ENCODE assay signal across 8 cellular contexts in genomic region chr16:70738083-70738977, GRCh38. TPM values are rescaled to one million over a fixed set of nuclear protein-coding genes. Genes with fewer than 3 reads are reported as not detected.
DNase-seq lines count a peak whose midpoint lies in the region; ATAC-seq, FAIRE-seq and TF ChIP-seq lines count a peak whose summit lies in the region.

No MANE protein-coding gene starts in this region.

- TF ChIP-seq EP300 in A549 (IDR thresholded peaks at IDR 0.05) = no peak

- TF ChIP-seq CTCF in A549 (IDR thresholded peaks at IDR 0.05) (peak; percentile 64), GM10248 (IDR thresholded peaks at IDR 0.05; ENCODE audit: control extremely low read depth, extremely low read depth, low read depth, missing control alignments) (peak; percentile 19), astrocyte of the cerebellum (IDR thresholded peaks at IDR 0.05; ENCODE audit: low read depth, low read length, missing control alignments) (peak; percentile 76), hepatocyte (IDR thresholded peaks at IDR 0.05; ENCODE audit: poor library complexity) (peak; percentile 53)

- H3K27ac ChIP-seq in A549 (peak overlapping the region; percentile 13 to 63; a peak in 3 of 6 replicates), hepatocyte (peak overlapping the region; percentile 94)

- CTCF ChIA-PET in A549 (lab: Yijun Ruan, JAX) = interaction anchor here (0.6 to 8.5 kb wide), 27 partner anchors 9 to 84 kb away, joined by 3 to 88 read pairs (median 5); no protein-coding TSS in a partner anchor
- CTCF ChIA-PET in GM10248 (lab: Yijun Ruan, JAX) = interaction anchor here (1.3 to 2.2 kb wide), 8 partner anchors 10 to 248 kb away, joined by 3 to 7 read pairs (median 4); no protein-coding TSS in a partner anchor

- H3K9me3 ChIP-seq in A549 (0 out of 3 replicates have a peak, but pooled peaks cover 2% of the 10 kb centered on the region), hepatocyte (ENCODE audit: low read depth) (no peaks in the 10 kb centered on the region)

- no peaks in the 10 kb centered on the region for H4K20me1 ChIP-seq in hepatocyte (ENCODE audit: insufficient read depth, poor library complexity, severe bottlenecking)

- peak; percentile 74 to 87 for TF ChIP-seq RAD21 in A549 (conservative IDR thresholded peaks at IDR 0.05 in 1 of 2, IDR thresholded peaks at IDR 0.05 in 1 of 2)

- H3K9me2 ChIP-seq in hepatocyte (replicated peaks; ENCODE audit: insufficient read depth) = no peaks in the 10 kb centered on the region

- no peak for FAIRE-seq in A549 (lab: Jason Lieb, UNC)

- H3K4me2 ChIP-seq in A549 (no peak overlapping the region), hepatocyte (peak overlapping the region; percentile 47)

- H3K36me3 ChIP-seq in hepatocyte (replicated peaks; ENCODE audit: insufficient read depth, low read depth) = no peaks in the 10 kb centered on the region

- peak; percentile 69 to 83 for DNase-seq in A549 (ENCODE audit: low read depth in 1 of 2, low spot score in 1 of 2)
- DNase-seq in GM10248 (ENCODE audit: extremely low spot score) = peak; percentile 48
- peak; percentile 5 for DNase-seq in NCI-H69 (lab: John Stamatoyannopoulos, UW)
- DNase-seq in astrocyte of the cerebellum (ENCODE audit: low read depth) = no peak
- peak; percentile 66 for DNase-seq in hepatocyte (ENCODE audit: low spot score)
- peak; percentile 12 for DNase-seq in stimulated activated CD4-positive, alpha-beta T cell treated with anti-CD3 and anti-CD28 coated beads, Interleukin-4, amount 100 ng/mL, for 24 hours
- DNase-seq in NCI-H1105 (lab: John Stamatoyannopoulos, UW) = no peak

- WGBS in A549 (ENCODE audit: missing lambda C conversion rate) = 69% methylated on average over 19 of the region's 22 CpGs
- WGBS in hepatocyte (ENCODE audit: low lambda C conversion rate, missing lambda C conversion rate) = 73% methylated on average over 21 of the region's 22 CpGs

- no peaks in the 10 kb centered on the region for H3K79me2 ChIP-seq in hepatocyte

- H2AFZ ChIP-seq in hepatocyte = no peak overlapping the region

- TF ChIP-seq POLR2A in A549 (IDR thresholded peaks at IDR 0.05; ENCODE audit: low read length) = no peak

- H3K4me1 ChIP-seq in A549 = peaks cover 17% of the 10 kb centered on the region
- H3K4me1 ChIP-seq in hepatocyte (ENCODE audit: insufficient read depth) = peaks cover 39% of the 10 kb centered on the region

- H3K4me3 ChIP-seq in A549 (no peak overlapping the region), astrocyte of the cerebellum (ENCODE audit: low read depth, low read length) (no peak overlapping the region), hepatocyte (no peak overlapping the region)

- ATAC-seq in A549 (peak; percentile 83 to 94), HG02840 (IDR thresholded peaks at IDR 0.05; ENCODE audit: low FRiP score, unreplicated experiment) (no peak)

- POLR2A ChIA-PET in A549 (lab: Yijun Ruan, JAX) = interaction anchor here (0.8 to 1.0 kb wide), 2 partner anchors 9 to 51 kb away, joined by 3 read pairs; no protein-coding TSS in a partner anchor
- POLR2A ChIA-PET in GM10248 (lab: Yijun Ruan, JAX) = interaction anchor here (0.7 to 1.0 kb wide), 2 partner anchors 28 to 38 kb away, joined by 3 to 7 read pairs; no protein-coding TSS in a partner anchor

- in situ Hi-C loops in astrocyte of the cerebellum (cut with HindIII; ENCODE audit: low sequenced_read_pairs) = no loop called here

- no peaks in the 10 kb centered on the region for H3K27me3 ChIP-seq in hepatocyte

TF ChIP-seq in A549, 52 proteins besides CTCF, POLR2A, EP300 and RAD21:
- TF ChIP-seq MAFK (IDR thresholded peaks at IDR 0.05; ENCODE audit: partially characterized antibody) = peak; percentile 20
- peak; percentile 87 for TF ChIP-seq SMC3 (IDR thresholded peaks at IDR 0.05)
- TF ChIP-seq, protein P1, sequence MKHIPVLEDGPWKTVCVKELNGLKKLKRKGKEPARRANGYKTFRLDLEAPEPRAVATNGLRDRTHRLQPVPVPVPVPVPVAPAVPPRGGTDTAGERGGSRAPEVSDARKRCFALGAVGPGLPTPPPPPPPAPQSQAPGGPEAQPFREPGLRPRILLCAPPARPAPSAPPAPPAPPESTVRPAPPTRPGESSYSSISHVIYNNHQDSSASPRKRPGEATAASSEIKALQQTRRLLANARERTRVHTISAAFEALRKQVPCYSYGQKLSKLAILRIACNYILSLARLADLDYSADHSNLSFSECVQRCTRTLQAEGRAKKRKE (CRISPR knock-in tag; IDR thresholded peaks at IDR 0.05; ENCODE audit: low read depth) = no peak

RNA-seq across cellular contexts. Expression of gene MTSS2, which starts 52.5 kb away (rescaled TPM):
- polyA plus RNA-seq in A549 (2011; rRNA removed) = 10.8 and 13.1 TPM in 2 replicates
- polyA plus RNA-seq in A549 (2012; cell fraction: cytosol; rRNA removed) = 52.8 and 65.7 TPM in 2 replicates
- polyA plus RNA-seq in A549 (2012; cell fraction: nucleus; rRNA removed) = 97.7 and 160 TPM in 2 replicates
- polyA plus RNA-seq in A549 (2017; fragmentation: RNase III; extraction: RNeasy Plus Mini Kit Qiagen cat#74134 plus additional on column Dnase treatment) = 27.1 to 37.4 TPM (median 33.5 TPM) in 3 replicates
- 11.4 and 19.0 TPM in 2 replicates for polyA minus RNA-seq in A549 (2011; rRNA and poly(A)+ RNA removed)
- total RNA-seq in hepatocyte = 16.1 and 19.6 TPM in 2 replicates
- 10.4 and 16.5 TPM in 2 replicates for polyA plus RNA-seq in hepatocyte

Comparison
In these comparisons a context has a peak if more than half of its experiments do, and no peak if none do; other contexts are left out.
1. DNase-seq: peak in A549 (2 of 2), GM10248 (single experiment), NCI-H69 (single experiment), hepatocyte (single experiment) and stimulated activated CD4-positive, alpha-beta T cell treated with anti-CD3 and anti-CD28 coated beads, Interleukin-4, amount 100 ng/mL, for 24 hours (single experiment); none in astrocyte of the cerebellum (single experiment) and NCI-H1105 (single experiment).
2. CTCF ChIP-seq: peak in every context shown above with its lines; median percentile 76 in astrocyte of the cerebellum; 64 in A549; 53 in hepatocyte; 19 in GM10248.